ENCODE assay signal across 20 cellular contexts in genomic region chr22:32753591-32753990, GRCh38. TPM values are rescaled to one million over a fixed set of nuclear protein-coding genes. Genes with fewer than 3 reads are reported as not detected.
DNase-seq lines count a peak whose midpoint lies in the region; ATAC-seq and TF ChIP-seq lines count a peak whose summit lies in the region.
"Had no signal": no experiment of that assay in that cellular context is flagged by ENCODE, and none has a peak within 500 bp of the region (broad histone marks: within the 10 kb centered on the region; RNA-seq: fewer than 3 reads in every experiment).

No MANE protein-coding gene starts in this region.

- peaks cover 0 to 25% (median 14%) of the 10 kb centered on the region in 9 donors for H3K4me1 ChIP-seq in heart right ventricle
- H3K4me1 ChIP-seq in psoas muscle, result peaks cover 4% of the 10 kb centered on the region
- H3K4me1 ChIP-seq in tibial nerve, result peaks cover 0 to 19% (median 11%) of the 10 kb centered on the region in 4 donors
- H3K4me1 ChIP-seq in thyroid gland, result peaks cover 0 to 8% of the 10 kb centered on the region in 2 donors
- H3K4me1 ChIP-seq: tibial artery had no signal

- H3K27ac ChIP-seq in brain microvascular endothelial cell (peak overlapping the region; percentile 87), heart right ventricle (peak overlapping the region in 9 of 10 donors; percentile 25 to 83 (median 58)), psoas muscle (peak overlapping the region; percentile 16), tibial nerve (peak overlapping the region in 3 of 4 donors; percentile 32 to 70 (median 69)), thyroid gland (peak overlapping the region in 1 of 3 donors; percentile 56)
- H3K27ac ChIP-seq: left lung, neutrophil, SJCRH30, VCaP had no signal

- H3K9me3 ChIP-seq in heart right ventricle, result no peaks in the 10 kb centered on the region
- H3K9me3 ChIP-seq in psoas muscle, result no peaks in the 10 kb centered on the region
- no peaks in the 10 kb centered on the region for H3K9me3 ChIP-seq in tibial nerve
- H3K9me3 ChIP-seq in thyroid gland, result no peaks in the 10 kb centered on the region
- H3K9me3 ChIP-seq: left lung, neutrophil, SJCRH30, tibial artery had no signal

- H3K4me3 ChIP-seq in brain microvascular endothelial cell (ENCODE audit: low read depth, low read length) (no peak overlapping the region), heart right ventricle (no peak overlapping the region), psoas muscle (no peak overlapping the region), tibial nerve (no peak overlapping the region), thyroid gland (replicated peaks in 1 of 3) (no peak overlapping the region)
- H3K4me3 ChIP-seq: GM23338, left lung, SJCRH30, tibial artery had no signal

- DNase-seq in brain microvascular endothelial cell (no peak), heart right ventricle (no peak), psoas muscle (no peak), tibial nerve (ENCODE audit: low spot score in 2 of 2) (no peak), D341Med (ENCODE audit: low spot score) (no peak), thyroid gland (no peak)
- DNase-seq: activated CD4-positive, alpha-beta T cell treated with anti-CD3 and anti-CD28 coated beads for 48 hours; activated naive CD4-positive, alpha-beta T cell treated with anti-CD3 and anti-CD28 coated beads, Interleukin-2, amount 50 U/mL, for 16 hours; DMS79 treated with DMSO at 0.1 percent for 48 hours; GF-D8; left lung; NCI-H1048; T-helper 9 cell; tibial artery had no signal

- TF ChIP-seq EP300 in tibial nerve (IDR thresholded peaks at IDR 0.05), result no peak

- TF ChIP-seq POLR2A in tibial nerve (IDR thresholded peaks at IDR 0.05) (no peak), thyroid gland (IDR thresholded peaks at IDR 0.05) (no peak)

- H3K27me3 ChIP-seq in brain microvascular endothelial cell (replicated peaks) (no peaks in the 10 kb centered on the region), heart right ventricle (no peaks in the 10 kb centered on the region), psoas muscle (ENCODE audit: insufficient read depth in 3 of 3, low read length in 2 of 3) (peaks cover 0 to 1% (median 0%) of the 10 kb centered on the region in 3 donors), tibial nerve (no peaks in the 10 kb centered on the region), thyroid gland (no peaks in the 10 kb centered on the region)
- H3K27me3 ChIP-seq: left lung, neutrophil, SJCRH30, tibial artery had no signal

- intact Hi-C loops in heart right ventricle (cut with DNase I), result loop anchor here in 1 of 10 donors (5.0 kb wide), 1 partner anchor 131 kb away; no protein-coding TSS in a partner anchor
- intact Hi-C loops in psoas muscle (cut with DNase I), result no loop called here
- intact Hi-C loops in thyroid gland (cut with DNase I), result no loop called here

- in situ Hi-C loops in brain microvascular endothelial cell (cut with HindIII; ENCODE audit: low pct_ligation_motif_present, low sequenced_read_pairs), result no loop called here

- H3K36me3 ChIP-seq in brain microvascular endothelial cell (replicated peaks), result no peaks in the 10 kb centered on the region
- no peaks in the 10 kb centered on the region for H3K36me3 ChIP-seq in heart right ventricle
- H3K36me3 ChIP-seq in psoas muscle (ENCODE audit: insufficient read depth in 1 of 2, low read depth in 1 of 2), result no peaks in the 10 kb centered on the region
- H3K36me3 ChIP-seq in tibial nerve, result no peaks in the 10 kb centered on the region
- H3K36me3 ChIP-seq in thyroid gland, result no peaks in the 10 kb centered on the region
- H3K36me3 ChIP-seq: left lung, neutrophil, SJCRH30, tibial artery had no signal

- ATAC-seq in heart right ventricle (peak in 2 of 8 donors; percentile 17 to 29), psoas muscle (no peak), HG03469 (IDR thresholded peaks at IDR 0.05; ENCODE audit: unreplicated experiment) (no peak)
- ATAC-seq: activated T-helper 17 cell treated with anti-CD3 and anti-CD28 coated beads, Interleukin-2, amount 50 U/mL, for 72 hours; GM23338; left lung had no signal

- 75% methylated on average over 6 of the region's 6 CpGs for WGBS in heart right ventricle, 2 donors
- WGBS in psoas muscle, 3 donors, result 78 to 79% (median 78%) methylated on average over 6 of the region's 6 CpGs
- WGBS in tibial nerve, 2 donors, result 50 to 64% methylated on average over 6 of the region's 6 CpGs
- 76 to 78% methylated on average over 5 to 6 of the region's 6 CpGs for WGBS in thyroid gland, 2 donors

- no peak for TF ChIP-seq CTCF in brain microvascular endothelial cell (IDR thresholded peaks at IDR 0.05; ENCODE audit: low read depth, low read length, missing control alignments)
- no peak for TF ChIP-seq CTCF in heart right ventricle (IDR thresholded peaks at IDR 0.05)
- TF ChIP-seq CTCF in psoas muscle (IDR thresholded peaks at IDR 0.05), result no peak
- TF ChIP-seq CTCF in tibial nerve (IDR thresholded peaks at IDR 0.05), result no peak
- no peak for TF ChIP-seq CTCF in thyroid gland (IDR thresholded peaks at IDR 0.05)

RNA-seq across cellular contexts. Expression of gene TIMP3, which starts 47.9 kb away (rescaled TPM):
- total RNA-seq in heart right ventricle (100 to 1,000 TPM in 9 of 10 donors, 10 to 100 TPM in 1; 91.9 to 380 (median 166) TPM), psoas muscle (100 to 1,000 TPM in 2 of 4 donors, 10 to 100 TPM in 2; 65.0 to 160 (median 92.5) TPM), tibial nerve (1,000 to 10,000 TPM in 1 of 4 donors, 100 to 1,000 TPM in 3; 300 to 1,106 (median 939) TPM), thyroid gland (100 to 1,000 TPM; 424 to 772 (median 543) TPM)
- polyA plus RNA-seq in heart right ventricle (100 to 1,000 TPM; 134 to 173 TPM), psoas muscle (10 to 100 TPM; 58.6 to 80.7 (median 65.0) TPM)
- total RNA-seq: activated T-helper 17 cell treated with anti-CD3 and anti-CD28 coated beads, Interleukin-2, amount 50 U/mL, for 72 hours had no signal
